Comparison of ENCODE assay signal across 1 cellular context in genomic region chr1:169091480-169091941, GRCh38.
TF ChIP-seq lines count a peak whose summit lies in the region.

No MANE protein-coding gene starts in this region.

TF ChIP-seq in H1, 55 proteins besides CTCF, POLR2A, EP300 and RAD21 (continued from another document):
- no peak for TF ChIP-seq POLR2AphosphoS5 (IDR thresholded peaks at IDR 0.05; ENCODE audit: low read depth, low read length)
- no peak for TF ChIP-seq EGR1 (IDR thresholded peaks at IDR 0.05; ENCODE audit: borderline replicate concordance, low read depth, low read length)
- TF ChIP-seq SRF (IDR thresholded peaks at IDR 0.05; ENCODE audit: low read depth, low read length): no peak
- TF ChIP-seq SP1 (IDR thresholded peaks at IDR 0.05; ENCODE audit: low read depth, low read length): no peak
TF ChIP-seq in H1: peak in this region for 0.
